ENCODE assay signal across 8 cellular contexts in genomic region chr2:11154460-11155325, GRCh38. TPM values are rescaled to one million over a fixed set of nuclear protein-coding genes. Genes with fewer than 3 reads are reported as not detected.
DNase-seq lines count a peak whose midpoint lies in the region; ATAC-seq and TF ChIP-seq lines count a peak whose summit lies in the region.

No MANE protein-coding gene starts in this region.

- intact Hi-C loops in uterus (cut with DNase I; ENCODE audit: low total_unique reads), result loop anchor here (10.0 kb wide), 1 partner anchor 430 kb away; no protein-coding TSS in a partner anchor

- H3K4me3 Mint-ChIP-seq in T-helper 1 cell treated with Interleukin-12 subunit alpha and Interleukin-12 subunit beta and Interleukin-4 antibody, amounts not matched to agents 30 μg/mL and 1 μg/mL, for 36 hours, result peak overlapping the region; percentile 80

- peak; percentile 75 for ATAC-seq in GM18502 (IDR thresholded peaks at IDR 0.05; ENCODE audit: poor library complexity, unreplicated experiment)
- ATAC-seq in HG02938 (IDR thresholded peaks at IDR 0.05; ENCODE audit: unreplicated experiment), result peak; percentile 53

- H3K36me3 ChIP-seq in right atrium auricular region (no peaks in the 10 kb centered on the region), uterus (no peaks in the 10 kb centered on the region)

- H3K4me3 ChIP-seq in right atrium auricular region (peak overlapping the region; percentile 42 to 55), uterus (peak overlapping the region; percentile 51 to 58)

- H3K36me3 Mint-ChIP-seq in T-helper 1 cell treated with Interleukin-12 subunit alpha and Interleukin-12 subunit beta and Interleukin-4 antibody, amounts not matched to agents 30 μg/mL and 1 μg/mL, for 36 hours (ENCODE audit: low read depth), result no peaks in the 10 kb centered on the region

- H3K4me1 Mint-ChIP-seq in T-helper 1 cell treated with Interleukin-12 subunit alpha and Interleukin-12 subunit beta and Interleukin-4 antibody, amounts not matched to agents 30 μg/mL and 1 μg/mL, for 36 hours (ENCODE audit: low read depth), result peaks cover 8% of the 10 kb centered on the region

- H3K27me3 ChIP-seq in right atrium auricular region, result no peaks in the 10 kb centered on the region
- no peaks in the 10 kb centered on the region for H3K27me3 ChIP-seq in uterus

- H3K4me1 ChIP-seq in right atrium auricular region (peaks cover 0 to 18% of the 10 kb centered on the region in 2 donors), uterus (peaks cover 0 to 7% of the 10 kb centered on the region in 2 donors)

- no peak for TF ChIP-seq CTCF in right atrium auricular region (IDR thresholded peaks at IDR 0.05)
- no peak for TF ChIP-seq CTCF in uterus (IDR thresholded peaks at IDR 0.05)

- peak in 1 of 2 donors; percentile 12 for TF ChIP-seq POLR2A in uterus (IDR thresholded peaks at IDR 0.05)

- H3K9me3 ChIP-seq in right atrium auricular region (no peaks in the 10 kb centered on the region), uterus (no peaks in the 10 kb centered on the region)

- no peaks in the 10 kb centered on the region for H3K27me3 Mint-ChIP-seq in T-helper 1 cell treated with Interleukin-12 subunit alpha and Interleukin-12 subunit beta and Interleukin-4 antibody, amounts not matched to agents 30 μg/mL and 1 μg/mL, for 36 hours (ENCODE audit: low read depth)

- peak overlapping the region; percentile 87 to 95 for H3K27ac ChIP-seq in right atrium auricular region
- H3K27ac ChIP-seq in uterus, result peak overlapping the region; percentile 84 to 93

- no peaks in the 10 kb centered on the region for H3K9me3 Mint-ChIP-seq in T-helper 1 cell treated with Interleukin-12 subunit alpha and Interleukin-12 subunit beta and Interleukin-4 antibody, amounts not matched to agents 30 μg/mL and 1 μg/mL, for 36 hours

- H3K27ac Mint-ChIP-seq in T-helper 1 cell treated with Interleukin-12 subunit alpha and Interleukin-12 subunit beta and Interleukin-4 antibody, amounts not matched to agents 30 μg/mL and 1 μg/mL, for 36 hours, result peak overlapping the region; percentile 86

- DNase-seq in NCI-H1694 (lab: John Stamatoyannopoulos, UW) (peak; percentile 96), amygdala (lab: John Stamatoyannopoulos, UW) (peak; percentile 34 to 98 (median 90)), right atrium auricular region (ENCODE audit: low spot score) (peak; percentile 95), putamen (ENCODE audit: low spot score) (peak; percentile 94), uterus (peak; percentile 98 to 99)

RNA-seq across cellular contexts. Expression of gene SLC66A3, which starts 0.6 kb away (rescaled TPM):
- 10 to 100 TPM; 18.7 to 19.2 TPM for total RNA-seq in right atrium auricular region
- total RNA-seq in uterus, result 10 to 100 TPM; 22.2 to 51.7 (median 37.7) TPM

Comparison
In these comparisons a context has a peak if more than half of its experiments do, and no peak if none do; other contexts are left out.
1. Peak in every context shown above with its lines: DNase-seq, ATAC-seq, H3K4me3 ChIP-seq and H3K27ac ChIP-seq.